ENCODE assay signal across 20 cellular contexts in genomic region chr11:78265326-78265725, GRCh38.
DNase-seq lines count a peak whose midpoint lies in the region; ATAC-seq, FAIRE-seq and TF ChIP-seq lines count a peak whose summit lies in the region.
"Had no signal": no experiment of that assay in that cellular context is flagged by ENCODE, and none has a peak within 500 bp of the region (broad histone marks: within the 10 kb centered on the region; RNA-seq: fewer than 3 reads in every experiment).

No MANE protein-coding gene starts in this region.

- ATAC-seq in IMR-90 (ENCODE audit: low read depth) (no peak; the same call in 1 of the 2 replicates), K562 (no peak), Right ventricle myocardium superior (ENCODE audit: poor library complexity) (no peak)
- ATAC-seq: CD8-positive, alpha-beta T cell had no signal

- H3K9ac ChIP-seq in IMR-90 (ENCODE audit: low read depth, low read length) (no peak overlapping the region), K562 (ENCODE audit: insufficient read depth in 1 of 2, low read depth in 2 of 2, low read length in 2 of 2) (no peak overlapping the region), subcutaneous abdominal adipose tissue (ENCODE audit: low read length in 5 of 5) (no peak overlapping the region)
- H3K9ac ChIP-seq: BLaER1 had no signal

- intact Hi-C loops in IMR-90 (cut with micrococcal nuclease), result no loop called here
- intact Hi-C loops in K562 (cut with micrococcal nuclease), result no loop called here
- intact Hi-C loops in Right ventricle myocardium superior (cut with DNase I), result no loop called here
- intact Hi-C loops in thyroid gland (cut with DNase I), result no loop called here

- no CpG with 5 or more reads among the region's 3 CpGs for WGBS in IMR-90 (ENCODE audit: extremely low coverage in 2 of 2, insufficient read length in 1 of 2), 2 experiments
- 74% methylated on average over 3 of the region's 3 CpGs for WGBS in K562 (ENCODE audit: insufficient coverage, low coverage, missing lambda C conversion rate)
- WGBS in thyroid gland, 2 donors, result 53 to 71% methylated on average over 3 of the region's 3 CpGs

- TF ChIP-seq RAD21 in IMR-90 (IDR thresholded peaks at IDR 0.05; ENCODE audit: low read length), result no peak
- TF ChIP-seq RAD21 in K562 (CRISPR knock-in tag; conservative IDR thresholded peaks at IDR 0.05 in 1 of 2, IDR thresholded peaks at IDR 0.05 in 1 of 2), result no peak

- CTCF ChIA-PET in IMR-90 (lab: Yijun Ruan, JAX) (interaction anchor here (0.6 kb wide), 1 partner anchor 153 kb away, joined by 3 read pairs; no protein-coding TSS in a partner anchor), K562 (lab: Yijun Ruan, JAX; ENCODE audit: low intra/inter-chr PET ratio) (no interaction called here)

- POLR2A ChIA-PET in IMR-90 (lab: Charles Lee; ENCODE audit: unreplicated experiment), result no interaction called here
- POLR2A ChIA-PET in K562 (lab: Yijun Ruan, JAX), result no interaction called here

- H2BK15ac ChIP-seq in IMR-90 (ENCODE audit: low read depth, low read length), result no peak overlapping the region

- TF ChIP-seq POLR2A in IMR-90 (IDR thresholded peaks at IDR 0.05; ENCODE audit: low read depth, low read length), result no peak
- no peak for TF ChIP-seq POLR2A in K562 (conservative IDR thresholded peaks at IDR 0.05)
- no peak for TF ChIP-seq POLR2A in thyroid gland (IDR thresholded peaks at IDR 0.05)

- H3K36me3 ChIP-seq in IMR-90 (ENCODE audit: control insufficient read depth, insufficient read depth, low read length), result no peaks in the 10 kb centered on the region
- peaks cover 7% of the 10 kb centered on the region; the same call in 2 of the 3 replicates for H3K36me3 ChIP-seq in K562 (ENCODE audit: control insufficient read depth, insufficient read depth, low read length)
- peaks cover 0 to 3% (median 0%) of the 10 kb centered on the region in 5 donors for H3K36me3 ChIP-seq in subcutaneous abdominal adipose tissue (ENCODE audit: control insufficient read depth in 5 of 5, insufficient read depth in 5 of 5, low read length in 5 of 5)
- no peaks in the 10 kb centered on the region for H3K36me3 ChIP-seq in thyroid gland

- H2AFZ ChIP-seq in IMR-90 (replicated peaks; ENCODE audit: low read length, poor library complexity) (no peak overlapping the region), K562 (ENCODE audit: low read depth, low read length) (no peak overlapping the region)

- H3K23ac ChIP-seq in IMR-90 (ENCODE audit: low read depth, low read length), result no peak overlapping the region

- H3K79me1 ChIP-seq in IMR-90 (ENCODE audit: low read depth in 1 of 2, low read length in 2 of 2), result peaks cover 0 to 5% of the 10 kb centered on the region in 2 experiments; a peak in 2 of 4 replicates

- H4K20me1 ChIP-seq in IMR-90 (ENCODE audit: insufficient read depth, low read length) (no peaks in the 10 kb centered on the region; the same call in 1 of the 2 replicates), K562 (replicated peaks; ENCODE audit: control insufficient read depth, insufficient read depth, low read length) (no peaks in the 10 kb centered on the region)

- H3K9me3 ChIP-seq in IMR-90 (ENCODE audit: control insufficient read depth, insufficient read depth, low read length) (no peaks in the 10 kb centered on the region), K562 (replicated peaks; ENCODE audit: control insufficient read depth, insufficient read depth, low read depth, low read length) (no peaks in the 10 kb centered on the region), subcutaneous abdominal adipose tissue (ENCODE audit: control insufficient read depth in 5 of 5, low read length in 5 of 5) (no peaks in the 10 kb centered on the region), thyroid gland (no peaks in the 10 kb centered on the region)
- H3K9me3 ChIP-seq: BLaER1 had no signal

- TF ChIP-seq CTCF in IMR-90 (conservative IDR thresholded peaks at IDR 0.05; ENCODE audit: low read depth, low read length) (no peak), K562 (IDR thresholded peaks at IDR 0.05 in 2 of 3, conservative IDR thresholded peaks at IDR 0.05 in 1 of 3; ENCODE audit: insufficient read depth in 2 of 3, low read depth in 1 of 3, low read length in 3 of 3) (no peak), thyroid gland (IDR thresholded peaks at IDR 0.05) (no peak)

- BruUV-seq in IMR-90 (replicated peaks; lab: Mats Ljungman, UMichigan) (no TSS peak), K562 (replicated peaks; lab: Mats Ljungman, UMichigan) (no TSS peak)

- H2AK9ac ChIP-seq in IMR-90 (replicated peaks; ENCODE audit: low read depth, low read length, poor library complexity), result no peak overlapping the region

- H2AK5ac ChIP-seq in IMR-90 (ENCODE audit: low read depth, low read length), result no peak overlapping the region

- no peak overlapping the region for H3K4me2 ChIP-seq in IMR-90 (ENCODE audit: low read depth, low read length)
- no peak overlapping the region for H3K4me2 ChIP-seq in K562 (ENCODE audit: insufficient read depth, low read length)
- H3K4me2 ChIP-seq: BLaER1 had no signal

- in situ Hi-C loops in IMR-90 (cut with MboI; ENCODE audit: low sequenced_read_pairs) (no loop called here), K562 (cut with MboI) (no loop called here)

- H3K27me3 ChIP-seq in IMR-90 (ENCODE audit: control insufficient read depth, insufficient read depth, low read length) (no peaks in the 10 kb centered on the region), K562 (ENCODE audit: control insufficient read depth in 2 of 2, insufficient read depth in 2 of 2, low read length in 2 of 2) (no peaks in the 10 kb centered on the region), subcutaneous abdominal adipose tissue (ENCODE audit: control insufficient read depth in 5 of 5, insufficient read depth in 4 of 5, low read length in 5 of 5) (no peaks in the 10 kb centered on the region), thyroid gland (no peaks in the 10 kb centered on the region)
- H3K27me3 ChIP-seq: BLaER1 had no signal

- H3K9me1 ChIP-seq in IMR-90 (ENCODE audit: insufficient read depth, low read length), result no peaks in the 10 kb centered on the region
- no peaks in the 10 kb centered on the region for H3K9me1 ChIP-seq in K562 (ENCODE audit: control insufficient read depth, insufficient read depth, low read length)

- no peak overlapping the region for H2BK5ac ChIP-seq in IMR-90 (ENCODE audit: low read depth, low read length, poor library complexity, severe bottlenecking)

- H3K14ac ChIP-seq in IMR-90 (replicated peaks; ENCODE audit: low read depth, low read length), result no peak overlapping the region

- H4K91ac ChIP-seq in IMR-90 (ENCODE audit: insufficient read depth, low read depth, low read length), result no peak overlapping the region

- no peak for TF ChIP-seq EP300 in K562 (IDR thresholded peaks at IDR 0.05; ENCODE audit: low read length)

- H3K4me1 ChIP-seq in IMR-90 (ENCODE audit: control insufficient read depth, insufficient read depth, low read length) (peaks cover 5% of the 10 kb centered on the region; the same call in 1 of the 2 replicates), K562 (replicated peaks in 1 of 2; ENCODE audit: control insufficient read depth in 2 of 2, insufficient read depth in 2 of 2, low read length in 2 of 2) (peaks cover 13 to 50% of the 10 kb centered on the region in 2 experiments), subcutaneous abdominal adipose tissue (ENCODE audit: control insufficient read depth in 5 of 5, insufficient read depth in 5 of 5, low read length in 5 of 5) (peaks cover 2 to 21% (median 17%) of the 10 kb centered on the region in 5 donors), thyroid gland (peaks cover 0 to 30% of the 10 kb centered on the region in 2 donors)
- H3K4me1 ChIP-seq: BLaER1 had no signal

- DNase-seq in IMR-90 (peak; percentile 4), K562 (ENCODE audit: extremely low read depth in 1 of 4, low spot score in 3 of 4) (no peak), kidney glomerular epithelial cell (lab: John Stamatoyannopoulos, UW) (peak; percentile 25), Right ventricle myocardium superior (no peak), SW 1271 (lab: John Stamatoyannopoulos, UW) (no peak), thyroid gland (no peak)
- DNase-seq: Calu3; CD8-positive, alpha-beta T cell; EL; H7; HFFc6; Karpas-422; NCI-H1105 treated with DMSO at 0.1 percent for 48 hours; NCI-H1694; NCI-H510A; NCI-H774; SHP77 had no signal

- H3K27ac ChIP-seq in IMR-90 (ENCODE audit: insufficient read depth, low read length) (no peak overlapping the region), K562 (ENCODE audit: extremely low read depth, low read depth, low read length) (no peak overlapping the region), subcutaneous abdominal adipose tissue (ENCODE audit: low read depth, low read length) (peak overlapping the region; percentile 30), thyroid gland (no peak overlapping the region)
- H3K27ac ChIP-seq: BLaER1, SK-N-MC had no signal

- H3K79me2 ChIP-seq in K562 (ENCODE audit: control insufficient read depth, insufficient read depth, low read length), result peaks cover 19% of the 10 kb centered on the region; the same call in 2 of the 3 replicates

- H4K8ac ChIP-seq in IMR-90 (ENCODE audit: low read depth in 2 of 2, low read length in 2 of 2), result no peak overlapping the region

- H3K56ac ChIP-seq in IMR-90 (ENCODE audit: extremely low read depth, insufficient read depth, low read length), result no peak overlapping the region

- H3K4me3 ChIP-seq in IMR-90 (ENCODE audit: insufficient read depth, low read depth, low read length), result no peak overlapping the region
- H3K4me3 ChIP-seq in K562, result no peak overlapping the region
- no peak overlapping the region for H3K4me3 ChIP-seq in subcutaneous abdominal adipose tissue (ENCODE audit: low read depth in 1 of 5, low read length in 5 of 5)
- no peak overlapping the region for H3K4me3 ChIP-seq in thyroid gland (replicated peaks in 1 of 3)
- H3K4me3 ChIP-seq: BLaER1, SK-N-MC had no signal

- H2BK120ac ChIP-seq in IMR-90 (ENCODE audit: low read depth, low read length), result no peak overlapping the region

- FAIRE-seq in K562 (lab: Jason Lieb, UNC), result peak; percentile 58

- no peak overlapping the region for H2BK20ac ChIP-seq in IMR-90 (ENCODE audit: low read depth, low read length)

- H3K4ac ChIP-seq in IMR-90 (ENCODE audit: low read depth, low read length), result no peak overlapping the region

- H4K5ac ChIP-seq in IMR-90 (ENCODE audit: low read depth, low read length), result no peak overlapping the region

- dilution Hi-C loops in IMR-90 (cut with HindIII; ENCODE audit: low sequenced_read_pairs, unreplicated experiment), result no loop called here

- H3K18ac ChIP-seq in IMR-90 (ENCODE audit: low read depth, low read length), result no peak overlapping the region

TF ChIP-seq in IMR-90, 13 proteins besides CTCF, POLR2A, EP300 and RAD21:
- TF ChIP-seq CHD1 (IDR thresholded peaks at IDR 0.05; ENCODE audit: low read depth, low read length), result no peak

TF ChIP-seq in K562, 482 proteins besides CTCF, POLR2A, EP300 and RAD21 (continues in another document):
- TF ChIP-seq SNRNP70 (optimal IDR thresholded peaks at IDR 0.05; ENCODE audit: low read depth, low read length) (no peak), HDGF (IDR thresholded peaks at IDR 0.05) (no peak), EWSR1 (IDR thresholded peaks at IDR 0.05; ENCODE audit: borderline replicate concordance, low read depth, partially characterized antibody) (no peak), HNRNPH1 (optimal IDR thresholded peaks at IDR 0.05; ENCODE audit: low read depth, low read length) (no peak), CHCHD3 (CRISPR knock-in tag; IDR thresholded peaks at IDR 0.05) (no peak), CBX8 (IDR thresholded peaks at IDR 0.05; ENCODE audit: borderline replicate concordance, extremely low read depth, low read depth, low read length, poor library complexity, severe bottlenecking) (no peak)

Comparison
In these comparisons a context has a peak if more than half of its experiments do, and no peak if none do; other contexts are left out.
1. DNase-seq: peak in IMR-90 (single experiment) and kidney glomerular epithelial cell (single experiment); none in K562 (0 of 4), Right ventricle myocardium superior (single experiment), SW 1271 (0 of 2) and thyroid gland (0 of 2).